ENCODE assay signal across 12 cellular contexts in the genomic region with DNA sequence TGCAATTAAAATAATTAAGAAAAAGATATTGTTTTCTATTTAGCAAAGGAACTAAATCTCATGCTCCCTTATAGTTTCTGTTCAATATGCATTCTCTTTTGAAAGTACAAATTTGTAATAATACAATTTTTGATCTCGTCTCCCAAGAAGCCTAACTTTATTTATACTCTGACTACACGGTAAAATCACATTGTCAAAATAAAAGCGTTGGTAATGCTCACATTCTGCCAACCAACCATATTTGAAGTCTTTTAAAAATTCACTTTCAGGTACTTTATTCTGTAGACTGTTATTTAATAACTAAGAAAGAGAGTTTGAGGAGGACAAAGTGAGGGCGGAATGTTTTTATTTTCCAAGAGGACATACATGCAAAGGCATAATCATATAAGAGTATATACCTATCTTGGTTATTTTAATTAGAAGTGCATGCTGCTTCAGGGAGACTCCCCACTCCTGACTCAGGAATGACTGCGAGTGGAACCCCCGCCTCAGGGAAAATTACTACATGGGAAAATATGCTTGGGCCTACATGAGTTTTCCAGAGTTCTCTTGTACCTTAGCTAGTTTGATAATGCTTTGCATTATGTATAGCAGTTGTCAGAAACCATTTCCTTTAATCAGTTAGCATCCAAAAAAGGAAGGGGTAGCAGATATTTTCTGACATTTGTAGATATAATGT. TPM values are rescaled to one million over a fixed set of nuclear protein-coding genes. Genes with fewer than 3 reads are reported as not detected.
DNase-seq lines count a peak whose midpoint lies in the region; ATAC-seq and TF ChIP-seq lines count a peak whose summit lies in the region.
"Had no signal": no experiment of that assay in that cellular context is flagged by ENCODE, and none has a peak within 500 bp of the region (broad histone marks: within the 10 kb centered on the region; RNA-seq: fewer than 3 reads in every experiment).

No MANE protein-coding gene starts in this region.

- no peak for TF ChIP-seq POLR2A in breast epithelium (IDR thresholded peaks at IDR 0.05)

- POLR2A ChIA-PET in MCF 10A (lab: Yijun Ruan, JAX) = interaction anchor here (1.0 to 5.4 kb wide), 7 partner anchors 10 to 166 kb away, joined by 3 to 33 read pairs (median 5); a partner anchor contains a TSS
- POLR2A ChIA-PET in activated CD8-positive, alpha-beta T cell treated with anti-CD3 and anti-CD28 coated beads for 36 hours (lab: Charles Lee) = interaction anchor here (1.0 to 4.8 kb wide), 5 partner anchors 9 to 46 kb away, joined by 3 to 19 read pairs (median 4); a partner anchor contains a TSS

- BruUV-seq in MCF 10A (replicated peaks; lab: Mats Ljungman, UMichigan) = no TSS peak

- TF ChIP-seq CTCF in MCF 10A (IDR thresholded peaks at IDR 0.05; ENCODE audit: unreplicated experiment) = no peak
- no peak for TF ChIP-seq CTCF in breast epithelium (IDR thresholded peaks at IDR 0.05)
- TF ChIP-seq CTCF in activated CD8-positive, alpha-beta T cell treated with anti-CD3 and anti-CD28 coated beads for 36 hours (IDR thresholded peaks at IDR 0.05) = no peak
- no peak for TF ChIP-seq CTCF in fibroblast of mammary gland (conservative IDR thresholded peaks at IDR 0.05; ENCODE audit: control insufficient read depth, insufficient read depth, low read depth, low read length)
- TF ChIP-seq CTCF in thoracic aorta (IDR thresholded peaks at IDR 0.05) = no peak

- no peaks in the 10 kb centered on the region for H3K27me3 ChIP-seq in breast epithelium
- no peaks in the 10 kb centered on the region for H3K27me3 ChIP-seq in thoracic aorta (replicated peaks; ENCODE audit: insufficient read depth)
- H3K27me3 ChIP-seq: stomach had no signal

- no peak overlapping the region for H3K27ac Mint-ChIP-seq in MCF 10A (ENCODE audit: low read depth, unreplicated experiment)
- H3K27ac Mint-ChIP-seq in activated CD8-positive, alpha-beta T cell treated with anti-CD3 and anti-CD28 coated beads for 36 hours = peak overlapping the region; percentile 21
- H3K27ac Mint-ChIP-seq: nephron progenitor cell had no signal

- peaks cover under 1% of the 10 kb centered on the region for H3K36me3 Mint-ChIP-seq in MCF 10A (ENCODE audit: insufficient read depth, unreplicated experiment)
- H3K36me3 Mint-ChIP-seq in activated CD8-positive, alpha-beta T cell treated with anti-CD3 and anti-CD28 coated beads for 36 hours (ENCODE audit: low read depth) = peaks cover 31% of the 10 kb centered on the region

- H3K27ac ChIP-seq in breast epithelium (no peak overlapping the region), thoracic aorta (peak overlapping the region; percentile 42 to 64)

- H3K4me1 Mint-ChIP-seq in MCF 10A (ENCODE audit: insufficient read depth, unreplicated experiment) = peaks cover 37% of the 10 kb centered on the region
- peaks cover 78% of the 10 kb centered on the region for H3K4me1 Mint-ChIP-seq in activated CD8-positive, alpha-beta T cell treated with anti-CD3 and anti-CD28 coated beads for 36 hours (ENCODE audit: low read depth)
- H3K4me1 Mint-ChIP-seq: nephron progenitor cell had no signal

- no peaks in the 10 kb centered on the region for H3K27me3 Mint-ChIP-seq in MCF 10A (ENCODE audit: insufficient read depth, unreplicated experiment)
- no peaks in the 10 kb centered on the region for H3K27me3 Mint-ChIP-seq in activated CD8-positive, alpha-beta T cell treated with anti-CD3 and anti-CD28 coated beads for 36 hours

- H3K9me3 Mint-ChIP-seq in MCF 10A (ENCODE audit: unreplicated experiment) = no peaks in the 10 kb centered on the region
- no peaks in the 10 kb centered on the region for H3K9me3 Mint-ChIP-seq in activated CD8-positive, alpha-beta T cell treated with anti-CD3 and anti-CD28 coated beads for 36 hours
- H3K9me3 Mint-ChIP-seq: nephron progenitor cell had no signal

- H3K4me1 ChIP-seq in breast epithelium (peaks cover 0 to 16% of the 10 kb centered on the region in 2 donors), thoracic aorta (ENCODE audit: control insufficient read depth in 1 of 2, low read depth in 2 of 2) (peaks cover 78 to 89% of the 10 kb centered on the region in 2 donors)

- peak overlapping the region; percentile 30 for H3K4me3 Mint-ChIP-seq in MCF 10A (ENCODE audit: unreplicated experiment)
- H3K4me3 Mint-ChIP-seq in activated CD8-positive, alpha-beta T cell treated with anti-CD3 and anti-CD28 coated beads for 36 hours = peak overlapping the region; percentile 44
- H3K4me3 Mint-ChIP-seq: nephron progenitor cell had no signal

- ATAC-seq in activated CD8-positive, alpha-beta T cell treated with anti-CD3 and anti-CD28 coated beads for 36 hours = no peak
- ATAC-seq in thoracic aorta (ENCODE audit: insufficient number of reproducible peaks, low FRiP score, low read depth) (no peak), GM19023 (IDR thresholded peaks at IDR 0.05; ENCODE audit: unreplicated experiment) (no peak), HG03039 (IDR thresholded peaks at IDR 0.05; ENCODE audit: unreplicated experiment) (no peak)

- intact Hi-C loops in MCF 10A (cut with micrococcal nuclease) (no loop called here), breast epithelium (cut with DNase I; ENCODE audit: low total_unique reads) (no loop called here)
- intact Hi-C loops in activated CD8-positive, alpha-beta T cell treated with anti-CD3 and anti-CD28 coated beads for 36 hours (cut with micrococcal nuclease) = no loop called here

- CTCF ChIA-PET in MCF 10A (lab: Yijun Ruan, JAX) = no interaction called here
- CTCF ChIA-PET in activated CD8-positive, alpha-beta T cell treated with anti-CD3 and anti-CD28 coated beads for 36 hours (lab: Charles Lee) = interaction anchor here (0.7 to 2.9 kb wide), 3 partner anchors 8 to 179 kb away, joined by 3 to 14 read pairs (median 3); no protein-coding TSS in a partner anchor

- DNase-seq in MCF 10A (ENCODE audit: unreplicated experiment) (peak; percentile 56), breast epithelium (ENCODE audit: low spot score in 2 of 2) (no peak), fibroblast of mammary gland (ENCODE audit: low read depth) (peak; percentile 43), thoracic aorta (ENCODE audit: low spot score) (no peak), dermis blood vessel endothelial cell (no peak)
- no peak for DNase-seq in activated CD8-positive, alpha-beta T cell treated with anti-CD3 and anti-CD28 coated beads for 36 hours
- DNase-seq: nephron progenitor cell, RPMI8226, stomach had no signal

- H3K4me3 ChIP-seq in breast epithelium = no peak overlapping the region
- H3K4me3 ChIP-seq in fibroblast of mammary gland (ENCODE audit: control insufficient read depth, low read depth, low read length) = no peak overlapping the region
- H3K4me3 ChIP-seq in thoracic aorta = peak overlapping the region; percentile 51
- H3K4me3 ChIP-seq: HAP-1, stomach had no signal

- H3K36me3 ChIP-seq in breast epithelium = no peaks in the 10 kb centered on the region
- H3K36me3 ChIP-seq in thoracic aorta = no peaks in the 10 kb centered on the region
- H3K36me3 ChIP-seq: HAP-1, stomach had no signal

- no peaks in the 10 kb centered on the region for H3K9me3 ChIP-seq in breast epithelium
- no peaks in the 10 kb centered on the region for H3K9me3 ChIP-seq in thoracic aorta
- H3K9me3 ChIP-seq: HAP-1, stomach had no signal

RNA-seq across cellular contexts. Expression of a gene that starts 19.3 kb away (rescaled TPM):
- total RNA-seq in MCF 10A (2022) = 114 and 139 TPM in 2 replicates
- 100 to 1,000 TPM; 314 to 702 (median 353) TPM for total RNA-seq in breast epithelium
- 100 to 1,000 TPM; 341 to 360 TPM for total RNA-seq in activated CD8-positive, alpha-beta T cell treated with anti-CD3 and anti-CD28 coated beads for 36 hours
- 1,000 to 10,000 TPM in 1 of 2 donors, 100 to 1,000 TPM in 1; 783 to 1,062 TPM for total RNA-seq in thoracic aorta
- 389 and 524 TPM in 2 replicates for total RNA-seq in dermis blood vessel endothelial cell

Comparison
In these comparisons a context has a peak if more than half of its experiments do, and no peak if none do; other contexts are left out.
1. DNase-seq: peak in MCF 10A (single experiment) and fibroblast of mammary gland (single experiment); none in breast epithelium (0 of 2), activated CD8-positive, alpha-beta T cell treated with anti-CD3 and anti-CD28 coated beads for 36 hours (single experiment), thoracic aorta (single experiment) and dermis blood vessel endothelial cell (single experiment).
2. H3K27ac ChIP-seq: peak in thoracic aorta (2 of 2); none in breast epithelium (0 of 2).